ENCODE assay signal across 12 cellular contexts in genomic region chr1:178371999-178372398, GRCh38.
DNase-seq lines count a peak whose midpoint lies in the region; ATAC-seq and TF ChIP-seq lines count a peak whose summit lies in the region.
"Had no signal": no experiment of that assay in that cellular context is flagged by ENCODE, and none has a peak within 500 bp of the region (broad histone marks: within the 10 kb centered on the region; RNA-seq: fewer than 3 reads in every experiment).

No MANE protein-coding gene starts in this region.

- H3K4me1 ChIP-seq in SK-N-SH (ENCODE audit: control insufficient read depth in 1 of 2, insufficient read depth in 2 of 2, low read depth in 1 of 2, low read length in 1 of 2) (no peaks in the 10 kb centered on the region; a peak in 1 of 4 replicates), neuronal stem cell (ENCODE audit: control insufficient read depth in 2 of 2, insufficient read depth in 1 of 2, low read depth in 1 of 2, low read length in 2 of 2) (peaks cover 7 to 10% of the 10 kb centered on the region in 2 donors)
- H3K4me1 ChIP-seq: BE2C had no signal

- no peak for TF ChIP-seq RAD21 in SK-N-SH (IDR thresholded peaks at IDR 0.05; ENCODE audit: low read length)

- H3K4me3 ChIP-seq in AG09309 (ENCODE audit: control insufficient read depth, low read depth, low read length) (peak overlapping the region; percentile 22), SK-N-SH (ENCODE audit: low read depth in 2 of 2, low read length in 1 of 2) (0 out of 4 replicates have a peak overlapping the region, but pooled peaks of 1 of the 2 experiments have one; percentile 34), fibroblast of the aortic adventitia (ENCODE audit: low read depth, low read length) (peak overlapping the region; percentile 57), neuronal stem cell (ENCODE audit: low read length in 2 of 2) (peak overlapping the region; percentile 16 to 37)
- H3K4me3 ChIP-seq: K562 had no signal

- no peak overlapping the region for H4K91ac ChIP-seq in neuronal stem cell (ENCODE audit: low read depth, low read length, poor library complexity)

- H3K18ac ChIP-seq in neuronal stem cell (ENCODE audit: low read length), result no peak overlapping the region

- 67% methylated on average over 4 of the region's 4 CpGs for WGBS in SK-N-SH (ENCODE audit: low lambda C conversion rate)
- no CpG with 5 or more reads among the region's 4 CpGs for WGBS in neuronal stem cell (ENCODE audit: extremely low coverage in 2 of 2, insufficient read length in 2 of 2, insufficient replicate concordance in 1 of 2), 2 donors

- no peaks in the 10 kb centered on the region for H4K20me1 ChIP-seq in SK-N-SH (ENCODE audit: insufficient read depth)

- no peak overlapping the region for H3K23ac ChIP-seq in neuronal stem cell (ENCODE audit: low read depth, low read length, poor library complexity)

- H3K79me2 ChIP-seq in SK-N-SH (ENCODE audit: insufficient read depth), result no peaks in the 10 kb centered on the region; the same call in 1 of the 2 replicates

- ATAC-seq in HG03097 (IDR thresholded peaks at IDR 0.05; ENCODE audit: low FRiP score, unreplicated experiment) (no peak), GM18498 (IDR thresholded peaks at IDR 0.05; ENCODE audit: unreplicated experiment) (no peak)
- ATAC-seq: K562 had no signal

- no peak overlapping the region for H3K14ac ChIP-seq in neuronal stem cell (ENCODE audit: low read length)

- no peak overlapping the region for H3K4ac ChIP-seq in neuronal stem cell (ENCODE audit: low read length)

- TF ChIP-seq EP300 in SK-N-SH (IDR thresholded peaks at IDR 0.05; ENCODE audit: borderline replicate concordance in 1 of 2, low read depth in 1 of 2, low read length in 1 of 2), result no peak

- POLR2A ChIA-PET in SK-N-SH (lab: Yijun Ruan, JAX), result no interaction called here

- H2AFZ ChIP-seq in SK-N-SH (ENCODE audit: low read depth) (no peak overlapping the region; the same call in 1 of the 2 replicates), neuronal stem cell (ENCODE audit: low read length) (peak overlapping the region; percentile 62)

- H2AK5ac ChIP-seq in neuronal stem cell (ENCODE audit: low read depth, low read length), result no peak overlapping the region

- H3K9me3 ChIP-seq in SK-N-SH, result no peaks in the 10 kb centered on the region
- H3K9me3 ChIP-seq in neuronal stem cell (replicated peaks in 1 of 2; ENCODE audit: control insufficient read depth in 2 of 2, insufficient read depth in 1 of 2, low read depth in 1 of 2, low read length in 2 of 2), result no peaks in the 10 kb centered on the region
- H3K9me3 ChIP-seq: BE2C had no signal

- no peak overlapping the region for H2BK15ac ChIP-seq in neuronal stem cell (ENCODE audit: low read length)

- no peaks in the 10 kb centered on the region for H3K79me1 ChIP-seq in neuronal stem cell (ENCODE audit: low read depth, low read length)

- no peak overlapping the region for H4K8ac ChIP-seq in neuronal stem cell (ENCODE audit: low read depth, low read length)

- H2BK12ac ChIP-seq in neuronal stem cell (ENCODE audit: low read length), result no peak overlapping the region

- peaks cover 3% of the 10 kb centered on the region for H3F3A ChIP-seq in SK-N-SH (replicated peaks; ENCODE audit: insufficient read depth)

- TF ChIP-seq CTCF in AG09309 (IDR thresholded peaks at IDR 0.05; ENCODE audit: control insufficient read depth, insufficient read depth, low read depth, low read length, missing control alignments) (no peak), SK-N-SH (IDR thresholded peaks at IDR 0.05) (no peak), fibroblast of the aortic adventitia (IDR thresholded peaks at IDR 0.05; ENCODE audit: insufficient read depth, low read length) (no peak)

- CTCF ChIA-PET in SK-N-SH (lab: Yijun Ruan, JAX), result interaction anchor here (1.0 kb wide), 1 partner anchor 631 kb away, joined by 4 read pairs; no protein-coding TSS in a partner anchor

- H3K27me3 ChIP-seq in SK-N-SH (ENCODE audit: insufficient read depth), result no peaks in the 10 kb centered on the region
- no peaks in the 10 kb centered on the region for H3K27me3 ChIP-seq in neuronal stem cell (ENCODE audit: control insufficient read depth in 3 of 3, insufficient read depth in 3 of 3, low read depth in 1 of 3, low read length in 3 of 3)
- H3K27me3 ChIP-seq: BE2C had no signal

- H3K4me2 ChIP-seq in SK-N-SH, result peak overlapping the region; percentile 59
- H3K4me2 ChIP-seq in neuronal stem cell (ENCODE audit: insufficient read depth, low read length, poor library complexity, severe bottlenecking), result peak overlapping the region; percentile 47

- H3K9ac ChIP-seq in SK-N-SH (no peak overlapping the region), neuronal stem cell (ENCODE audit: low read depth, low read length, poor library complexity) (no peak overlapping the region)

- DNase-seq in AG09309 (ENCODE audit: low read depth) (no peak), SK-N-SH (no peak), fibroblast of the aortic adventitia (ENCODE audit: low read depth) (peak; percentile 22), neuronal stem cell (ENCODE audit: low spot score) (no peak), NCI-H2029 (lab: John Stamatoyannopoulos, UW) (no peak)
- no peak for DNase-seq in stimulated activated CD4-positive, alpha-beta T cell treated with anti-CD3 and anti-CD28 coated beads, Interleukin-2, amount 100 ng/mL, for 24 hours
- DNase-seq: BE2C, HFFc6, NCI-H2081 treated with DMSO at 0.1 percent for 48 hours had no signal

- no peaks in the 10 kb centered on the region for H3K9me2 ChIP-seq in SK-N-SH

- H2BK120ac ChIP-seq in neuronal stem cell (ENCODE audit: low read depth, low read length), result no peak overlapping the region

- H3K36me3 ChIP-seq in SK-N-SH (replicated peaks in 1 of 2; ENCODE audit: control insufficient read depth in 1 of 2, insufficient read depth in 2 of 2, low read length in 1 of 2) (no peaks in the 10 kb centered on the region), neuronal stem cell (replicated peaks in 1 of 2; ENCODE audit: control insufficient read depth in 2 of 2, insufficient read depth in 2 of 2, low read length in 2 of 2) (no peaks in the 10 kb centered on the region)
- H3K36me3 ChIP-seq: BE2C had no signal

- peak overlapping the region in 1 of 2 experiments; percentile 22; a peak in 1 of 4 replicates for H3K27ac ChIP-seq in SK-N-SH (ENCODE audit: low read depth in 2 of 2, low read length in 1 of 2)
- no peak overlapping the region for H3K27ac ChIP-seq in neuronal stem cell (replicated peaks; ENCODE audit: low read length)

- H2BK5ac ChIP-seq in neuronal stem cell (ENCODE audit: low read length), result no peak overlapping the region

TF ChIP-seq in SK-N-SH, 30 proteins besides CTCF, POLR2A, EP300 and RAD21:
- TF ChIP-seq FOXJ3 (CRISPR knock-in tag; IDR thresholded peaks at IDR 0.05) (no peak), RFX5 (IDR thresholded peaks at IDR 0.05; ENCODE audit: low read length) (no peak), EZH2phosphoT487 (IDR thresholded peaks at IDR 0.05; ENCODE audit: borderline replicate concordance, low read depth) (no peak), MXI1 (IDR thresholded peaks at IDR 0.05; ENCODE audit: low read depth, low read length) (no peak), ELF1 (IDR thresholded peaks at IDR 0.05) (no peak), TAF1 (IDR thresholded peaks at IDR 0.05; ENCODE audit: borderline replicate concordance, low read depth, low read length) (no peak), FOSL2 (IDR thresholded peaks at IDR 0.05; ENCODE audit: borderline replicate concordance, low read depth) (no peak), NFIC (IDR thresholded peaks at IDR 0.05; ENCODE audit: borderline replicate concordance) (no peak)
- TF ChIP-seq, protein P1, sequence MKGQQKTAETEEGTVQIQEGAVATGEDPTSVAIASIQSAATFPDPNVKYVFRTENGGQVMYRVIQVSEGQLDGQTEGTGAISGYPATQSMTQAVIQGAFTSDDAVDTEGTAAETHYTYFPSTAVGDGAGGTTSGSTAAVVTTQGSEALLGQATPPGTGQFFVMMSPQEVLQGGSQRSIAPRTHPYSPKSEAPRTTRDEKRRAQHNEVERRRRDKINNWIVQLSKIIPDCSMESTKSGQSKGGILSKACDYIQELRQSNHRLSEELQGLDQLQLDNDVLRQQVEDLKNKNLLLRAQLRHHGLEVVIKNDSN (IDR thresholded peaks at IDR 0.05; ENCODE audit: borderline replicate concordance, low read depth), result no peak
- TF ChIP-seq, protein P2, sequence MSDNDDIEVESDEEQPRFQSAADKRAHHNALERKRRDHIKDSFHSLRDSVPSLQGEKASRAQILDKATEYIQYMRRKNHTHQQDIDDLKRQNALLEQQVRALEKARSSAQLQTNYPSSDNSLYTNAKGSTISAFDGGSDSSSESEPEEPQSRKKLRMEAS (IDR thresholded peaks at IDR 0.05; ENCODE audit: low read depth), result no peak
